Comparison of ENCODE assay signal across 26 cellular contexts in the genomic region with DNA sequence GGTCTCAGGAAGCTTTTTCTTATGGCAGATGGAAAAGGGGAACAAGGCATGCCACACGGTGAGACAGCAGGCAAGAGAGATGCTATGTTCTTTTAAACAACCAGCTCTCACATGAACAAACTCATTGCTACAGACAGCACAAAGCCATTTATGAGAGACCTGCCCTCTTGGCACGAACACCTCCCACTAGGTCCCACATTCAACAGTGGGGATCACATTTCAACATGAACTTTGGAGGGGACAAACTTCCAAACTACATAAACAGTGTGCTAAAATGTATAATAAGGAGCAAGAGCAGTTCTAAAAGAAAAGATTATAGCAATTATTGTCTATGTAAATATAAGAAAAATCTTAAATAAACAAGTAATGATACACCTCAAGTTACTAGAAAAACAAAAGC.
"Had no signal": no experiment of that assay in that cellular context is flagged by ENCODE, and none has a peak within 500 bp of the region (broad histone marks: within the 10 kb centered on the region; RNA-seq: fewer than 3 reads in every experiment).

No MANE protein-coding gene starts in this region.

- ATAC-seq: activated naive CD4-positive, alpha-beta T cell treated with anti-CD3 and anti-CD28 coated beads, Interleukin-2, amount 50 U/mL, for 72 hours; activated naive CD8-positive, alpha-beta T cell treated with anti-CD3 and anti-CD28 coated beads, Interleukin-2, amount 50 U/mL, for 24 hours; activated T-cell treated with anti-CD3 and anti-CD28 coated beads, Interleukin-2, amount 50 U/mL, for 4 hours; K562; T-helper 17 cell had no signal

- H3K27me3 Mint-ChIP-seq: activated B cell treated with CpG ODN at 0.5 μM for 24 hours; activated CD4-positive, alpha-beta memory T cell treated with anti-CD3 and anti-CD28 coated beads for 36 hours; activated CD4-positive, alpha-beta T cell treated with anti-CD3 and anti-CD28 coated beads, Interleukin-2, amount 10 ng/mL, durations not matched to agents 7 days and 5 days; activated naive CD8-positive, alpha-beta T cell treated with anti-CD3 and anti-CD28 coated beads, Interleukin-2, amount 50 U/mL, for 24 hours; brain; central memory CD8-positive, alpha-beta T cell; T-helper 17 cell had no signal

- H3K27ac ChIP-seq: ascending aorta had no signal

- H3K36me3 ChIP-seq: ascending aorta had no signal

- H3K27ac Mint-ChIP-seq: activated B cell treated with CpG ODN at 0.5 μM for 24 hours; activated CD4-positive, alpha-beta memory T cell treated with anti-CD3 and anti-CD28 coated beads for 36 hours; activated CD4-positive, alpha-beta T cell treated with anti-CD3 and anti-CD28 coated beads, Interleukin-2, amount 10 ng/mL, durations not matched to agents 7 days and 5 days; activated naive CD4-positive, alpha-beta T cell treated with anti-CD3 and anti-CD28 coated beads, Interleukin-2, amount 50 U/mL, for 72 hours; activated naive CD8-positive, alpha-beta T cell treated with anti-CD3 and anti-CD28 coated beads, Interleukin-2, amount 50 U/mL, for 24 hours; brain; T-helper 17 cell had no signal

- H3K4me1 ChIP-seq: ascending aorta had no signal

- H3K4me3 Mint-ChIP-seq: activated B cell treated with CpG ODN at 0.5 μM for 24 hours; activated CD4-positive, alpha-beta memory T cell treated with anti-CD3 and anti-CD28 coated beads for 36 hours; activated CD4-positive, alpha-beta T cell treated with anti-CD3 and anti-CD28 coated beads, Interleukin-2, amount 10 ng/mL, durations not matched to agents 7 days and 5 days; activated naive CD8-positive, alpha-beta T cell treated with anti-CD3 and anti-CD28 coated beads, Interleukin-2, amount 50 U/mL, for 24 hours; activated T-cell treated with anti-CD3 and anti-CD28 coated beads, Interleukin-2, amount 50 U/mL, for 4 hours; brain; central memory CD8-positive, alpha-beta T cell; T-helper 17 cell had no signal

- H3K4me3 ChIP-seq: ascending aorta, K562 had no signal

- H3K9me3 Mint-ChIP-seq: activated CD4-positive, alpha-beta memory T cell treated with anti-CD3 and anti-CD28 coated beads for 36 hours; activated CD4-positive, alpha-beta T cell treated with anti-CD3 and anti-CD28 coated beads, Interleukin-2, amount 10 ng/mL, durations not matched to agents 7 days and 5 days; activated naive CD4-positive, alpha-beta T cell treated with anti-CD3 and anti-CD28 coated beads, Interleukin-2, amount 50 U/mL, for 72 hours; activated naive CD8-positive, alpha-beta T cell treated with anti-CD3 and anti-CD28 coated beads, Interleukin-2, amount 50 U/mL, for 24 hours had no signal

- DNase-seq: activated B cell treated with CpG ODN at 0.5 μM for 24 hours; activated CD4-positive, alpha-beta memory T cell treated with anti-CD3 and anti-CD28 coated beads for 36 hours; activated CD4-positive, alpha-beta T cell treated with anti-CD3 and anti-CD28 coated beads for 1 hour; activated CD4-positive, alpha-beta T cell treated with anti-CD3 and anti-CD28 coated beads, Interleukin-2, amount 10 ng/mL, durations not matched to agents 7 days and 5 days; activated CD8-positive, alpha-beta memory T cell treated with anti-CD3 and anti-CD28 coated beads for 24 hours; activated effector memory CD4-positive, alpha-beta T cell treated with anti-CD3 and anti-CD28 coated beads, Interleukin-2, amount 50 U/mL, for 16 hours; activated naive CD4-positive, alpha-beta T cell treated with Interleukin-2 at 50 U/mL for 16 hours; activated naive CD8-positive, alpha-beta T cell treated with anti-CD3 and anti-CD28 coated beads, Interleukin-2, amount 50 U/mL, for 24 hours; activated T-cell treated with anti-CD3 and anti-CD28 coated beads, Interleukin-2, amount 50 U/mL, for 4 hours; amniotic stem cell; NCI-H1092; NCI-H1417; NCI-H1930; NCI-H2171; NCI-H2227 treated with DMSO at 0.1 percent for 48 hours; NCI-H526 treated with DMSO at 0.1 percent for 48 hours; NCI-H82; SIG-M5; T-helper 17 cell; T-helper 9 cell had no signal

- H3K27me3 ChIP-seq: ascending aorta had no signal

- H3K9me3 ChIP-seq: ascending aorta had no signal

- FAIRE-seq: K562, TTC549 had no signal

- H3K4me1 Mint-ChIP-seq: activated B cell treated with CpG ODN at 0.5 μM for 24 hours; activated CD4-positive, alpha-beta T cell treated with anti-CD3 and anti-CD28 coated beads, Interleukin-2, amount 10 ng/mL, durations not matched to agents 7 days and 5 days; activated naive CD8-positive, alpha-beta T cell treated with anti-CD3 and anti-CD28 coated beads, Interleukin-2, amount 50 U/mL, for 24 hours; brain; central memory CD8-positive, alpha-beta T cell; T-helper 17 cell had no signal

- H3K36me3 Mint-ChIP-seq: activated CD4-positive, alpha-beta memory T cell treated with anti-CD3 and anti-CD28 coated beads for 36 hours; activated naive CD4-positive, alpha-beta T cell treated with anti-CD3 and anti-CD28 coated beads, Interleukin-2, amount 50 U/mL, for 72 hours; brain had no signal
